ENCODE assay signal across 12 cellular contexts in genomic region chr3:129461022-129461421, GRCh38. TPM values are rescaled to one million over a fixed set of nuclear protein-coding genes. Genes with fewer than 3 reads are reported as not detected.
DNase-seq lines count a peak whose midpoint lies in the region; ATAC-seq and TF ChIP-seq lines count a peak whose summit lies in the region.
"Had no signal": no experiment of that assay in that cellular context is flagged by ENCODE, and none has a peak within 500 bp of the region (broad histone marks: within the 10 kb centered on the region; RNA-seq: fewer than 3 reads in every experiment).

No MANE protein-coding gene starts in this region.

- DNase-seq in activated naive CD8-positive, alpha-beta T cell treated with anti-CD3 and anti-CD28 coated beads, Interleukin-2, amount 10 ng/mL, durations not matched to agents 7 days and 5 days, result no peak
- DNase-seq in activated naive CD8-positive, alpha-beta T cell treated with anti-CD3 and anti-CD28 coated beads, Interleukin-2, amount 50 U/mL, for 24 hours, result no peak
- peak; percentile 70 for DNase-seq in PC-3
- DNase-seq in epithelial cell of esophagus (ENCODE audit: low read depth), result peak; percentile 57
- no peak for DNase-seq in substantia nigra (lab: John Stamatoyannopoulos, UW)
- no peak for DNase-seq in SJCRH30
- DNase-seq in left lobe of liver (ENCODE audit: low spot score), result no peak
- DNase-seq in LoVo (ENCODE audit: low spot score), result no peak
- DNase-seq: activated CD4-positive, CD25-positive, alpha-beta regulatory T cell had no signal

- ATAC-seq in activated naive CD8-positive, alpha-beta T cell treated with anti-CD3 and anti-CD28 coated beads, Interleukin-2, amount 10 ng/mL, durations not matched to agents 7 days and 5 days (ENCODE audit: low read depth), result no peak
- ATAC-seq in activated naive CD8-positive, alpha-beta T cell treated with anti-CD3 and anti-CD28 coated beads, Interleukin-2, amount 50 U/mL, for 24 hours, result no peak
- peak; percentile 71 for ATAC-seq in PC-3
- ATAC-seq in left lobe of liver, result no peak
- ATAC-seq: A549, GM23338 had no signal

- POLR2A ChIA-PET in activated naive CD8-positive, alpha-beta T cell treated with anti-CD3 and anti-CD28 coated beads, Interleukin-2, amount 10 ng/mL, durations not matched to agents 7 days and 5 days (lab: Charles Lee), result no interaction called here
- POLR2A ChIA-PET in PC-3 (lab: Charles Lee; ENCODE audit: unreplicated experiment), result no interaction called here

- H3F3A ChIP-seq in PC-3 (ENCODE audit: low read length, unreplicated experiment), result no peaks in the 10 kb centered on the region

- H3K9me3 ChIP-seq in PC-3 (ENCODE audit: low read length) (no peaks in the 10 kb centered on the region), SJCRH30 (replicated peaks) (no peaks in the 10 kb centered on the region)
- H3K9me3 ChIP-seq: A549 had no signal

- H3K4me1 Mint-ChIP-seq in activated naive CD8-positive, alpha-beta T cell treated with anti-CD3 and anti-CD28 coated beads, Interleukin-2, amount 10 ng/mL, durations not matched to agents 7 days and 5 days, result peaks cover 15% of the 10 kb centered on the region
- H3K4me1 Mint-ChIP-seq in activated naive CD8-positive, alpha-beta T cell treated with anti-CD3 and anti-CD28 coated beads, Interleukin-2, amount 50 U/mL, for 24 hours, result peaks cover 2% of the 10 kb centered on the region
- H3K4me1 Mint-ChIP-seq: GM23338 had no signal

- H3K9ac ChIP-seq in PC-3 (ENCODE audit: low read length), result peak overlapping the region; percentile 51

- H3K36me3 ChIP-seq in PC-3 (ENCODE audit: low read depth, low read length), result no peaks in the 10 kb centered on the region
- H3K36me3 ChIP-seq in SJCRH30, result no peaks in the 10 kb centered on the region

- CTCF ChIA-PET in PC-3 (lab: Charles Lee), result no interaction called here

- H3K4me1 ChIP-seq in PC-3 (ENCODE audit: insufficient read depth, low read length) (peaks cover 19% of the 10 kb centered on the region), SJCRH30 (no peaks in the 10 kb centered on the region)
- H3K4me1 ChIP-seq: A549 had no signal

- peak overlapping the region; percentile 19 for H3K27ac Mint-ChIP-seq in activated naive CD8-positive, alpha-beta T cell treated with anti-CD3 and anti-CD28 coated beads, Interleukin-2, amount 10 ng/mL, durations not matched to agents 7 days and 5 days
- H3K27ac Mint-ChIP-seq in activated naive CD8-positive, alpha-beta T cell treated with anti-CD3 and anti-CD28 coated beads, Interleukin-2, amount 50 U/mL, for 24 hours, result no peak overlapping the region
- H3K27ac Mint-ChIP-seq: GM23338 had no signal

- peak overlapping the region; percentile 42 for H3K4me2 ChIP-seq in PC-3 (ENCODE audit: low read length)
- H3K4me2 ChIP-seq: A549, GM23338 had no signal

- no TSS peak for BruUV-seq in PC-3 (replicated peaks; lab: Mats Ljungman, UMichigan)

- intact Hi-C loops in PC-3 (cut with micrococcal nuclease), result no loop called here

- H3K9me2 ChIP-seq in PC-3 (replicated peaks; ENCODE audit: low read length), result no peaks in the 10 kb centered on the region

- H3K79me2 ChIP-seq in PC-3 (ENCODE audit: low read length), result no peaks in the 10 kb centered on the region

- H3K36me3 Mint-ChIP-seq in activated naive CD8-positive, alpha-beta T cell treated with anti-CD3 and anti-CD28 coated beads, Interleukin-2, amount 10 ng/mL, durations not matched to agents 7 days and 5 days, result peaks cover 4% of the 10 kb centered on the region
- peaks cover 5% of the 10 kb centered on the region for H3K36me3 Mint-ChIP-seq in activated naive CD8-positive, alpha-beta T cell treated with anti-CD3 and anti-CD28 coated beads, Interleukin-2, amount 50 U/mL, for 24 hours (ENCODE audit: low read depth)

- no peaks in the 10 kb centered on the region for H4K20me1 ChIP-seq in PC-3 (ENCODE audit: low read length)

- H3K4me3 Mint-ChIP-seq in activated naive CD8-positive, alpha-beta T cell treated with anti-CD3 and anti-CD28 coated beads, Interleukin-2, amount 10 ng/mL, durations not matched to agents 7 days and 5 days, result no peak overlapping the region
- H3K4me3 Mint-ChIP-seq in activated naive CD8-positive, alpha-beta T cell treated with anti-CD3 and anti-CD28 coated beads, Interleukin-2, amount 50 U/mL, for 24 hours, result no peak overlapping the region
- H3K4me3 Mint-ChIP-seq: GM23338 had no signal

- no peak for TF ChIP-seq CTCF in PC-3 (conservative IDR thresholded peaks at IDR 0.05; ENCODE audit: low read depth, low read length)
- no peak for TF ChIP-seq CTCF in epithelial cell of esophagus (IDR thresholded peaks at IDR 0.05; ENCODE audit: insufficient read depth, low read depth, low read length, missing control alignments)

- H3K27me3 Mint-ChIP-seq in activated naive CD8-positive, alpha-beta T cell treated with anti-CD3 and anti-CD28 coated beads, Interleukin-2, amount 10 ng/mL, durations not matched to agents 7 days and 5 days, result no peaks in the 10 kb centered on the region
- no peaks in the 10 kb centered on the region for H3K27me3 Mint-ChIP-seq in activated naive CD8-positive, alpha-beta T cell treated with anti-CD3 and anti-CD28 coated beads, Interleukin-2, amount 50 U/mL, for 24 hours

- H3K27ac ChIP-seq in PC-3 (ENCODE audit: low read length) (peak overlapping the region; percentile 90), substantia nigra (ENCODE audit: low read depth, low read length, poor library complexity, severe bottlenecking) (peak overlapping the region; percentile 73), SJCRH30 (no peak overlapping the region)
- H3K27ac ChIP-seq: A549 had no signal

- 0 out of 2 replicates have a peak overlapping the region, but pooled peaks have one; percentile 22 for H2AFZ ChIP-seq in PC-3 (ENCODE audit: low read length)
- H2AFZ ChIP-seq: GM23338 had no signal

- H3K27me3 ChIP-seq in PC-3 (ENCODE audit: low read length) (no peaks in the 10 kb centered on the region), SJCRH30 (no peaks in the 10 kb centered on the region)

- peak overlapping the region; percentile 25; the same call in 1 of the 2 replicates for H3K4me3 ChIP-seq in PC-3 (ENCODE audit: low read length)
- no peak overlapping the region for H3K4me3 ChIP-seq in epithelial cell of esophagus (ENCODE audit: low read length)
- H3K4me3 ChIP-seq in SJCRH30, result no peak overlapping the region
- H3K4me3 ChIP-seq: A549, GM23338, skin epidermis had no signal

- H3K9me3 Mint-ChIP-seq in activated naive CD8-positive, alpha-beta T cell treated with anti-CD3 and anti-CD28 coated beads, Interleukin-2, amount 10 ng/mL, durations not matched to agents 7 days and 5 days, result no peaks in the 10 kb centered on the region
- H3K9me3 Mint-ChIP-seq in activated naive CD8-positive, alpha-beta T cell treated with anti-CD3 and anti-CD28 coated beads, Interleukin-2, amount 50 U/mL, for 24 hours, result no peaks in the 10 kb centered on the region
- H3K9me3 Mint-ChIP-seq: GM23338 had no signal

RNA-seq across cellular contexts. Expression of gene IFT122, which starts 21.0 kb away (rescaled TPM):
- 10 to 100 TPM; 23.0 to 25.9 TPM for total RNA-seq in activated naive CD8-positive, alpha-beta T cell treated with anti-CD3 and anti-CD28 coated beads, Interleukin-2, amount 10 ng/mL, durations not matched to agents 7 days and 5 days
- 10.2 and 13.8 TPM in 2 replicates for total RNA-seq in PC-3 (2014; rRNA removed)
- 15.7 and 18.1 TPM in 2 replicates for total RNA-seq in SJCRH30 (2014; rRNA removed; shearing (Covaris generic))
- total RNA-seq in left lobe of liver, result 11.0 TPM

RNA-seq across cellular contexts. Expression of gene MBD4, which starts 21.3 kb away (rescaled TPM):
- 10 to 100 TPM; 49.0 to 57.6 TPM for total RNA-seq in activated naive CD8-positive, alpha-beta T cell treated with anti-CD3 and anti-CD28 coated beads, Interleukin-2, amount 10 ng/mL, durations not matched to agents 7 days and 5 days
- total RNA-seq in PC-3 (2014; rRNA removed) (11.4 and 21.1 TPM in 2 replicates), left lobe of liver (16.5 TPM)
- total RNA-seq in SJCRH30 (2014; rRNA removed; shearing (Covaris generic)), result 29.6 and 36.7 TPM in 2 replicates

RNA-seq across cellular contexts. Expression of gene EFCAB12, which starts 32.6 kb away (rescaled TPM):
- 1 to 10 TPM; 1.2 to 1.4 TPM for total RNA-seq in activated naive CD8-positive, alpha-beta T cell treated with anti-CD3 and anti-CD28 coated beads, Interleukin-2, amount 10 ng/mL, durations not matched to agents 7 days and 5 days
- total RNA-seq in PC-3 (2014; rRNA removed), result 0.04 and 0.12 TPM in 2 replicates
- not detected in 2 replicates for total RNA-seq in SJCRH30 (2014; rRNA removed; shearing (Covaris generic))
- 0.40 TPM for total RNA-seq in left lobe of liver

Comparison
In these comparisons a context has a peak if more than half of its experiments do, and no peak if none do; other contexts are left out.
1. DNase-seq: peak in PC-3 (single experiment) and epithelial cell of esophagus (single experiment); none in activated naive CD8-positive, alpha-beta T cell treated with anti-CD3 and anti-CD28 coated beads, Interleukin-2, amount 10 ng/mL, durations not matched to agents 7 days and 5 days (single experiment), activated naive CD8-positive, alpha-beta T cell treated with anti-CD3 and anti-CD28 coated beads, Interleukin-2, amount 50 U/mL, for 24 hours (single experiment), substantia nigra (0 of 49), SJCRH30 (0 of 2), left lobe of liver (single experiment) and LoVo (single experiment).